In genomic region chr5:150853560-150853959, GRCh38 we compare ENCODE assay signal across 20 cellular contexts. TPM values are rescaled to one million over a fixed set of nuclear protein-coding genes. Genes with fewer than 3 reads are reported as not detected.
DNase-seq lines count a peak whose midpoint lies in the region; ATAC-seq and TF ChIP-seq lines count a peak whose summit lies in the region.
"Had no signal": no experiment of that assay in that cellular context is flagged by ENCODE, and none has a peak within 500 bp of the region (broad histone marks: within the 10 kb centered on the region; RNA-seq: fewer than 3 reads in every experiment).

No MANE protein-coding gene starts in this region.

- intact Hi-C loops in CD4-positive, alpha-beta memory T cell (cut with micrococcal nuclease), result no loop called here
- intact Hi-C loops in vagina (cut with DNase I), result no loop called here
- intact Hi-C loops in Right ventricle myocardium inferior (cut with DNase I), result loop anchor here (2.0 kb wide), 1 partner anchor 301 kb away; no protein-coding TSS in a partner anchor

- H3K27ac ChIP-seq in CD4-positive, alpha-beta memory T cell (ENCODE audit: low read depth, low read length), result no peak overlapping the region
- H3K27ac ChIP-seq in vagina, result no peak overlapping the region
- H3K27ac ChIP-seq: brain microvascular endothelial cell, VCaP had no signal

- peak; percentile 42 for ATAC-seq in GM18858 (IDR thresholded peaks at IDR 0.05; ENCODE audit: unreplicated experiment)
- ATAC-seq in Right ventricle myocardium inferior, result no peak
- ATAC-seq in GM21723 (IDR thresholded peaks at IDR 0.05; ENCODE audit: unreplicated experiment), result no peak
- ATAC-seq: K562, left cardiac atrium, PC-3 had no signal

- CTCF ChIA-PET in CD4-positive, alpha-beta memory T cell (lab: Charles Lee; ENCODE audit: partially characterized antibody), result no interaction called here

- no peak for TF ChIP-seq POLR2A in vagina (IDR thresholded peaks at IDR 0.05)

- H3K4me1 ChIP-seq in CD4-positive, alpha-beta memory T cell (ENCODE audit: insufficient read depth, low read length), result no peaks in the 10 kb centered on the region
- no peaks in the 10 kb centered on the region for H3K4me1 ChIP-seq in vagina

- H3K27ac Mint-ChIP-seq in CD4-positive, alpha-beta memory T cell, result peak overlapping the region in 2 of 7 donors; percentile 12 to 25

- H3K4me1 Mint-ChIP-seq in CD4-positive, alpha-beta memory T cell, result peaks cover 7 to 15% (median 11%) of the 10 kb centered on the region in 4 donors

- H3K36me3 Mint-ChIP-seq in CD4-positive, alpha-beta memory T cell, result no peaks in the 10 kb centered on the region

- no peaks in the 10 kb centered on the region for H3K9me3 ChIP-seq in CD4-positive, alpha-beta memory T cell (ENCODE audit: control insufficient read depth in 1 of 2, low read length in 2 of 2)
- no peaks in the 10 kb centered on the region for H3K9me3 ChIP-seq in vagina

- DNase-seq in CD4-positive, alpha-beta memory T cell, result peak in 1 of 5 donors; percentile 5
- DNase-seq in NAMALWA (ENCODE audit: low spot score) (peak; percentile 37), fibroblast of peridontal ligament (ENCODE audit: extremely low read depth) (peak; percentile 2), vagina (ENCODE audit: extremely low spot score in 2 of 2) (no peak), Right ventricle myocardium inferior (ENCODE audit: missing footprints) (no peak), HK-2 (ENCODE audit: unreplicated experiment) (no peak)
- DNase-seq: activated naive CD4-positive, alpha-beta T cell; brain microvascular endothelial cell; C1 segment of cervical spinal cord; H7; hippocampal formation; left cardiac atrium; NCI-H146; PC-3; SW 1271 had no signal

- no peak overlapping the region for H3K4me3 ChIP-seq in CD4-positive, alpha-beta memory T cell (ENCODE audit: low read length in 2 of 2)
- H3K4me3 ChIP-seq in vagina, result no peak overlapping the region
- H3K4me3 ChIP-seq: K562 had no signal

- peak overlapping the region; percentile 30 to 81 (median 59) for H3K4me3 Mint-ChIP-seq in CD4-positive, alpha-beta memory T cell

- H3K36me3 ChIP-seq in CD4-positive, alpha-beta memory T cell (ENCODE audit: insufficient read depth, low read length), result no peaks in the 10 kb centered on the region
- H3K36me3 ChIP-seq in vagina, result no peaks in the 10 kb centered on the region
- H3K36me3 ChIP-seq: brain microvascular endothelial cell had no signal

- H3K9me3 Mint-ChIP-seq in CD4-positive, alpha-beta memory T cell, result peaks cover 0 to 14% (median 0%) of the 10 kb centered on the region in 8 donors

- H3K27me3 ChIP-seq in CD4-positive, alpha-beta memory T cell (ENCODE audit: insufficient read depth, low read length), result no peaks in the 10 kb centered on the region
- H3K27me3 ChIP-seq in vagina, result no peaks in the 10 kb centered on the region
- H3K27me3 ChIP-seq: brain microvascular endothelial cell had no signal

- TF ChIP-seq CTCF in vagina (IDR thresholded peaks at IDR 0.05), result no peak

- POLR2A ChIA-PET in CD4-positive, alpha-beta memory T cell (lab: Charles Lee; ENCODE audit: partially characterized antibody), result no interaction called here

- H3K27me3 Mint-ChIP-seq in CD4-positive, alpha-beta memory T cell, result no peaks in the 10 kb centered on the region

RNA-seq across cellular contexts. Expression of gene IRGM, which starts 7.2 kb away (rescaled TPM):
- 1 to 10 TPM; 3.9 to 4.7 TPM for total RNA-seq in CD4-positive, alpha-beta memory T cell
- 1 to 10 TPM; 1.5 to 3.9 TPM for polyA plus RNA-seq in CD4-positive, alpha-beta memory T cell
- total RNA-seq in vagina, result 0.98 TPM
- not detected for total RNA-seq in Right ventricle myocardium inferior
- total RNA-seq: H7, left cardiac atrium, PC-3, posterior vena cava had no signal

RNA-seq across cellular contexts. Expression of gene ZNF300, which starts 51.2 kb away (rescaled TPM):
- 1 to 10 TPM; 1.0 to 1.2 TPM for total RNA-seq in CD4-positive, alpha-beta memory T cell
- polyA plus RNA-seq in CD4-positive, alpha-beta memory T cell, result 1 to 10 TPM in 1 of 2 donors, under 1 TPM in 1; 0.25 to 1.2 TPM
- 2.7 TPM for total RNA-seq in vagina
- 0.76 TPM for total RNA-seq in Right ventricle myocardium inferior
- total RNA-seq: H7 had no signal

Comparison
In these comparisons a context has a peak if more than half of its experiments do, and no peak if none do; other contexts are left out.
1. DNase-seq: peak in NAMALWA (single experiment) and fibroblast of peridontal ligament (single experiment); none in vagina (0 of 2), Right ventricle myocardium inferior (single experiment) and HK-2 (single experiment).